In the genomic region with DNA sequence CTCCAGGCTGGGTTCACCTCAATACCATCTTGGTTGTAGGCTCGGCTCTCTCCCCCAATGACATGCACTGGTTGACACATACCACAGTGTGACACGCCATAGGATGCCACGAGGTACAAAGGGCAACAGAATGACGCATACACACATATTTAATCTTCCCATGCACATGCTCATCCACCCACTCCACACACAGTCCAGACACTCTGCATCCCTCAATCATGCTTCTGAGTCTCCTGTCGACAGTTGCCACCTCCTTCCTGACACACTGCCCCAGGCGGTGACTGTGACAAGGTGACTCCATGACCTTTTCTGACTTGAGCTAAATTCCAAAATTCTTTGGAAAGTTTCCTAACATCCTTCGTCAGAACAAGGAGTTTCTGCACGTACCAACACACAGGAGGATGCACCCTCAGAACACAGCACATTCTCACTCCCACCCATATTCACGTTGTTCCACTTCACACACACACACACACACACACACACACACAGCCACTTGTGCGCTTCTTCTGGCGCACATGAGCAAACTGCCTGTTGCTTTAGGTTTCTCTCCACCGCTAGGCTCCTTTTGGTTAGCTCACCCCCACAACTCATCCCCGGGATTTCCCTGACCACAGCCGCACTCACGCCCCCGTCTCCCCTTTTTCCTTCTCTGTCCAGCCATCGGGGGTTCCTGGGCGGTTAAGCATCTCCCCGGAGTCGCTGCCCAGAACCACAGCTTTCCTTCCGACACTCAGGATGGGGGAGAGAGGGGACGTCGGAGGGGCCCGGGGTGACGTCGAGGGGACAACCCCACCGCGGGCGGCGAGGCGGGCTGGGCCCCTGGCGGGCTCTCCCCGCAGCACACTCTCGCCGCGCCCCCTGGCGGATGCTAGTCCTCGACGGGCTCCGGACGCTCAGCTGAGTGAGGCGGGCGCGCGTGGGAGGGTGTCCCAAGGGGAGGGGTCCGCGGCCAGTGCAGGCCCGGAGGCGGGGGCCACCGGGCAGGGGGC, we compare ENCODE assay signal across 8 cellular contexts. TPM values are rescaled to one million over a fixed set of nuclear protein-coding genes. Genes with fewer than 3 reads are reported as not detected.
A peak's percentile ranks its signal among the peaks of the same experiment; 100 is the strongest.
DNase-seq lines count a peak whose midpoint lies in the region; ATAC-seq and TF ChIP-seq lines count a peak whose summit lies in the region.

No MANE protein-coding gene starts in this region.

- TF ChIP-seq CTCF in BE2C (IDR thresholded peaks at IDR 0.05; ENCODE audit: low read depth, low read length) (peak; percentile 69), endothelial cell (IDR thresholded peaks at IDR 0.05; ENCODE audit: unreplicated experiment) (peak; percentile 76), osteocyte (IDR thresholded peaks at IDR 0.05) (peak; percentile 71), upper lobe of right lung (IDR thresholded peaks at IDR 0.05) (peak; percentile 70)

- DNase-seq in BE2C (peak; percentile 83), MV-4-11 (lab: John Stamatoyannopoulos, UW) (peak; percentile 33), endothelial cell (ENCODE audit: low spot score) (peak; percentile 85), osteocyte (ENCODE audit: extremely low spot score, unreplicated experiment) (no peak), upper lobe of right lung (peak; percentile 87), midbrain (lab: John Stamatoyannopoulos, UW) (no peak)
- peak; percentile 93 for DNase-seq in activated CD8-positive, alpha-beta memory T cell treated with anti-CD3 and anti-CD28 coated beads for 24 hours

- peaks cover 62% of the 10 kb centered on the region for H3K27me3 Mint-ChIP-seq in endothelial cell (ENCODE audit: unreplicated experiment)
- peaks cover 93% of the 10 kb centered on the region for H3K27me3 Mint-ChIP-seq in osteocyte (ENCODE audit: unreplicated experiment)

- H3K36me3 Mint-ChIP-seq in endothelial cell (ENCODE audit: low read depth, unreplicated experiment) = peaks cover 16% of the 10 kb centered on the region
- H3K36me3 Mint-ChIP-seq in osteocyte (ENCODE audit: unreplicated experiment) = peaks cover 1% of the 10 kb centered on the region

- no peaks in the 10 kb centered on the region for H3K36me3 ChIP-seq in BE2C
- H3K36me3 ChIP-seq in upper lobe of right lung = no peaks in the 10 kb centered on the region

- H3K27me3 ChIP-seq in BE2C = peaks cover 79% of the 10 kb centered on the region
- peaks cover 93% of the 10 kb centered on the region for H3K27me3 ChIP-seq in upper lobe of right lung

- H3K4me3 ChIP-seq in BE2C (ENCODE audit: low read depth, low read length) = no peak overlapping the region
- H3K4me3 ChIP-seq in upper lobe of right lung = no peak overlapping the region

- H3K9me3 Mint-ChIP-seq in endothelial cell (ENCODE audit: unreplicated experiment) (no peaks in the 10 kb centered on the region), osteocyte (ENCODE audit: unreplicated experiment) (no peaks in the 10 kb centered on the region)

- no peak overlapping the region for H3K27ac ChIP-seq in upper lobe of right lung

- H3K4me1 ChIP-seq in BE2C (peaks cover 2% of the 10 kb centered on the region; the same call in 1 of the 2 replicates), upper lobe of right lung (peaks cover 45% of the 10 kb centered on the region)

- ATAC-seq in GM19452 (IDR thresholded peaks at IDR 0.05; ENCODE audit: unreplicated experiment) = peak; percentile 61
- peak; percentile 69 for ATAC-seq in upper lobe of right lung

- peak overlapping the region; percentile 18 for H3K27ac Mint-ChIP-seq in endothelial cell (ENCODE audit: unreplicated experiment)
- H3K27ac Mint-ChIP-seq in osteocyte (ENCODE audit: unreplicated experiment) = no peak overlapping the region

- H3K9me3 ChIP-seq in BE2C (no peaks in the 10 kb centered on the region), upper lobe of right lung (no peaks in the 10 kb centered on the region)

- peaks cover 28% of the 10 kb centered on the region for H3K4me1 Mint-ChIP-seq in endothelial cell (ENCODE audit: unreplicated experiment)
- peaks cover 40% of the 10 kb centered on the region for H3K4me1 Mint-ChIP-seq in osteocyte (ENCODE audit: unreplicated experiment)

- intact Hi-C loops in upper lobe of right lung (cut with DNase I) = no loop called here

- H3K4me3 Mint-ChIP-seq in endothelial cell (ENCODE audit: unreplicated experiment) (peak overlapping the region; percentile 77), osteocyte (ENCODE audit: unreplicated experiment) (no peak overlapping the region)

RNA-seq across cellular contexts. Expression of gene WNT1, which starts 0.5 kb away (rescaled TPM):
- polyA plus RNA-seq in BE2C (2012; ENCODE audit: insufficient read depth, insufficient read length, low read depth) = not detected
- total RNA-seq in endothelial cell (ENCODE audit: unreplicated experiment) (not detected), osteocyte (not detected in 2 replicates), upper lobe of right lung (not detected)

RNA-seq across cellular contexts. Expression of gene WNT10B, which starts 6.1 kb away (rescaled TPM):
- polyA plus RNA-seq in BE2C (2012; ENCODE audit: insufficient read depth, insufficient read length, low read depth) = not detected
- total RNA-seq in endothelial cell (ENCODE audit: unreplicated experiment) (0.33 TPM), osteocyte (not detected in 2 replicates), upper lobe of right lung (1.2 TPM)

RNA-seq across cellular contexts. Expression of gene ARF3, which starts 20.3 kb away (rescaled TPM):
- polyA plus RNA-seq in BE2C (2012; ENCODE audit: insufficient read depth, insufficient read length, low read depth) = 213 TPM
- 307 TPM for total RNA-seq in endothelial cell (ENCODE audit: unreplicated experiment)
- total RNA-seq in osteocyte = 138 and 144 TPM in 2 replicates
- 146 TPM for total RNA-seq in upper lobe of right lung

RNA-seq across cellular contexts. Expression of gene DDN, which starts 21.6 kb away (rescaled TPM):
- 10.4 TPM for polyA plus RNA-seq in BE2C (2012; ENCODE audit: insufficient read depth, insufficient read length, low read depth)
- 0.10 TPM for total RNA-seq in endothelial cell (ENCODE audit: unreplicated experiment)
- total RNA-seq in osteocyte = 0.08 and 0.26 TPM in 2 replicates
- not detected for total RNA-seq in upper lobe of right lung

RNA-seq across cellular contexts. Expression of gene PRKAG1, which starts 41.0 kb away (rescaled TPM):
- polyA plus RNA-seq in BE2C (2012; ENCODE audit: insufficient read depth, insufficient read length, low read depth) = 83.7 TPM
- total RNA-seq in endothelial cell (ENCODE audit: unreplicated experiment) (24.0 TPM), osteocyte (75.6 and 80.6 TPM in 2 replicates), upper lobe of right lung (46.5 TPM)

Comparison
In these comparisons a context has a peak if more than half of its experiments do, and no peak if none do; other contexts are left out.
1. DNase-seq: peak in BE2C (single experiment), MV-4-11 (single experiment), activated CD8-positive, alpha-beta memory T cell treated with anti-CD3 and anti-CD28 coated beads for 24 hours (single experiment), endothelial cell (single experiment) and upper lobe of right lung (single experiment); none in osteocyte (single experiment) and midbrain (single experiment).
2. Peak in every context shown above with its lines, with median percentiles within 50 percentile points of each other: CTCF ChIP-seq.